ENCODE assay signal across 27 cellular contexts in genomic region chr21:21345872-21346271, GRCh38.
"Had no signal": no experiment of that assay in that cellular context is flagged by ENCODE, and none has a peak within 500 bp of the region (broad histone marks: within the 10 kb centered on the region; RNA-seq: fewer than 3 reads in every experiment).

No MANE protein-coding gene starts in this region.

- H3K9me3 ChIP-seq: testis, thyroid gland, upper lobe of right lung had no signal

- H3K36me3 ChIP-seq: stomach, suprapubic skin, thoracic aorta, thyroid gland, tibial artery, transverse colon, upper lobe of left lung, upper lobe of right lung, uterus, vagina had no signal

- H3K27me3 ChIP-seq: stomach, suprapubic skin, testis, thyroid gland, tibial artery, tibial nerve, transverse colon, upper lobe of left lung, upper lobe of right lung, uterus, vagina had no signal

- H3K4me1 ChIP-seq: stomach, suprapubic skin, testis, thyroid gland, tibial artery, tibial nerve, transverse colon, upper lobe of left lung, upper lobe of right lung, uterus, vagina had no signal

- ATAC-seq: stimulated activated effector memory CD8-positive, alpha-beta T cell treated with anti-CD3 and anti-CD28 coated beads, Interleukin-12 subunit alpha, Interleukin-12 subunit beta, amount 100 ng/mL, for 72 hours; stimulated activated memory B cell treated with anti-CD40 and anti-IgM and Interleukin-4, amounts not matched to agents 10 μg/mL and 1 μg/mL and 100 μg/mL, for 72 hours; stimulated activated naive B cell treated with anti-CD40 and anti-IgM and Interleukin-4, amounts not matched to agents 10 μg/mL and 1 μg/mL and 100 μg/mL, for 72 hours; stimulated activated naive CD8-positive, alpha-beta T cell treated with anti-CD3 and anti-CD28 coated beads, Interleukin-15, amount 100 ng/mL, for 72 hours; stimulated activated naive CD8-positive, alpha-beta T cell treated with anti-CD3 and anti-CD28 coated beads, Interleukin-15, Interleukin-2, amounts not matched to agents 100 U/mL and 50 U/mL, for 24 hours; upper lobe of right lung had no signal

- DNase-seq: stimulated activated CD4-positive, alpha-beta T cell treated with anti-CD3 and anti-CD28 coated beads, Interleukin-2, amount 100 ng/mL, for 48 hours; stimulated activated CD4-positive, alpha-beta T cell treated with anti-CD3 and anti-CD28 coated beads, Interleukin-4, amount 100 ng/mL, for 1 hour; stimulated activated CD4-positive, alpha-beta T cell treated with anti-CD3 and anti-CD28 coated beads, Interleukin-4, amount 100 ng/mL, for 24 hours; stimulated activated CD4-positive, alpha-beta T cell treated with anti-CD3 and anti-CD28 coated beads, Interleukin-4, amount 100 ng/mL, for 4 hours; stimulated activated CD8-positive, alpha-beta memory T cell treated with anti-CD3 and anti-CD28 coated beads, Interleukin-4, amount 100 ng/mL, for 48 hours; stimulated activated naive B cell treated with anti-CD40 and anti-IgM and Interleukin-4, amounts not matched to agents 10 μg/mL and 1 μg/mL and 100 μg/mL, for 72 hours; stimulated activated naive CD4-positive, alpha-beta T cell; stimulated activated naive CD4-positive, alpha-beta T cell treated with Interleukin-2 at 50 U/mL for 16 hours; stimulated activated naive CD8-positive, alpha-beta T cell treated with anti-CD3 and anti-CD28 coated beads, Interleukin-15, amount 100 ng/mL, for 72 hours; stimulated activated naive CD8-positive, alpha-beta T cell treated with anti-CD3 and anti-CD28 coated beads, Interleukin-15, Interleukin-2, amounts not matched to agents 100 U/mL and 50 U/mL, for 24 hours; stomach; substantia nigra; testis; thyroid gland; tibial artery; transverse colon; trophoblast cell; upper lobe of left lung; upper lobe of right lung; uterus had no signal

- H3K27ac ChIP-seq: stomach, suprapubic skin, testis, thoracic aorta, thyroid gland, tibial artery, tibial nerve, transverse colon, upper lobe of left lung, upper lobe of right lung, uterus, vagina had no signal

- FAIRE-seq: urothelium cell line had no signal

- H3K4me3 ChIP-seq: stomach, suprapubic skin, testis, thoracic aorta, thyroid gland, tibial artery, tibial nerve, transverse colon, upper lobe of left lung, upper lobe of right lung, uterus, vagina had no signal
